In genomic region chr11:78802058-78802633, GRCh38 we compare ENCODE assay signal across 10 cellular contexts.
DNase-seq lines count a peak whose midpoint lies in the region; ATAC-seq and TF ChIP-seq lines count a peak whose summit lies in the region.
"Had no signal": no experiment of that assay in that cellular context is flagged by ENCODE, and none has a peak within 500 bp of the region (broad histone marks: within the 10 kb centered on the region; RNA-seq: fewer than 3 reads in every experiment).

No MANE protein-coding gene starts in this region.

- peaks cover 5% of the 10 kb centered on the region for H3K9me3 Mint-ChIP-seq in mesothelial cell of epicardium
- H3K9me3 Mint-ChIP-seq in type B pancreatic cell, result no peaks in the 10 kb centered on the region
- H3K9me3 Mint-ChIP-seq: activated naive CD4-positive, alpha-beta T cell treated with anti-CD3 and anti-CD28 coated beads for 36 hours; naive thymus-derived CD8-positive, alpha-beta T cell had no signal

- H3K27me3 Mint-ChIP-seq in mesothelial cell of epicardium (ENCODE audit: low read depth) (no peaks in the 10 kb centered on the region), type B pancreatic cell (no peaks in the 10 kb centered on the region)

- H3K4me3 ChIP-seq in epithelial cell of esophagus (ENCODE audit: low read length), result no peak overlapping the region

- peak; percentile 37 for ATAC-seq in SK-N-SH treated with all-trans-retinoic acid at 6 μM for 48 hours
- ATAC-seq: naive thymus-derived CD8-positive, alpha-beta T cell had no signal

- H3K4me3 Mint-ChIP-seq in mesothelial cell of epicardium, result no peak overlapping the region
- no peak overlapping the region for H3K4me3 Mint-ChIP-seq in type B pancreatic cell
- H3K4me3 Mint-ChIP-seq: activated naive CD4-positive, alpha-beta T cell treated with anti-CD3 and anti-CD28 coated beads for 36 hours; naive thymus-derived CD8-positive, alpha-beta T cell had no signal

- H3K36me3 Mint-ChIP-seq in mesothelial cell of epicardium (peaks cover 13% of the 10 kb centered on the region), type B pancreatic cell (peaks cover 22% of the 10 kb centered on the region)
- H3K36me3 Mint-ChIP-seq: naive thymus-derived CD8-positive, alpha-beta T cell had no signal

- H3K27ac Mint-ChIP-seq in mesothelial cell of epicardium (peak overlapping the region; percentile 92), type B pancreatic cell (peak overlapping the region; percentile 54)
- H3K27ac Mint-ChIP-seq: activated naive CD4-positive, alpha-beta T cell treated with anti-CD3 and anti-CD28 coated beads for 36 hours; naive thymus-derived CD8-positive, alpha-beta T cell had no signal

- DNase-seq in epithelial cell of esophagus (ENCODE audit: low read depth) (peak; percentile 60), mesothelial cell of epicardium (ENCODE audit: low spot score in 2 of 2, unreplicated experiment in 2 of 2) (no peak), type B pancreatic cell (ENCODE audit: extremely low spot score, unreplicated experiment) (no peak), SW480 (ENCODE audit: low spot score) (no peak), NCI-H1417 treated with DMSO at 0.1 percent for 48 hours (lab: John Stamatoyannopoulos, UW) (no peak), ecto neural progenitor cell (ENCODE audit: low spot score) (no peak)
- DNase-seq: activated naive CD4-positive, alpha-beta T cell treated with anti-CD3 and anti-CD28 coated beads for 36 hours; foreskin melanocyte; naive thymus-derived CD8-positive, alpha-beta T cell had no signal

- H3K4me1 Mint-ChIP-seq in mesothelial cell of epicardium (peaks cover 44% of the 10 kb centered on the region), type B pancreatic cell (ENCODE audit: unreplicated experiment) (peaks cover 53% of the 10 kb centered on the region)
- H3K4me1 Mint-ChIP-seq: naive thymus-derived CD8-positive, alpha-beta T cell had no signal

- TF ChIP-seq CTCF in epithelial cell of esophagus (IDR thresholded peaks at IDR 0.05; ENCODE audit: insufficient read depth, low read depth, low read length, missing control alignments) (no peak), mesothelial cell of epicardium (IDR thresholded peaks at IDR 0.05; ENCODE audit: unreplicated experiment) (no peak), type B pancreatic cell (conservative IDR thresholded peaks at IDR 0.05) (no peak)

TF ChIP-seq in SK-N-SH treated with all-trans-retinoic acid at 6 μM for 48 hours, 23 proteins besides CTCF, POLR2A, EP300 and RAD21:
- TF ChIP-seq ISL1 (CRISPR knock-in tag; IDR thresholded peaks at IDR 0.05) (peak; percentile 40; the same call in 1 of the 2 replicates), BACH2 (CRISPR knock-in tag; IDR thresholded peaks at IDR 0.05; ENCODE audit: borderline replicate concordance) (no peak), PPARA (CRISPR knock-in tag; IDR thresholded peaks at IDR 0.05; ENCODE audit: borderline replicate concordance) (no peak), TSHZ2 (CRISPR knock-in tag; IDR thresholded peaks at IDR 0.05) (no peak)
